In genomic region chr18:2547477-2548087, GRCh38 we compare ENCODE assay signal across 9 cellular contexts. TPM values are rescaled to one million over a fixed set of nuclear protein-coding genes. Genes with fewer than 3 reads are reported as not detected.
DNase-seq lines count a peak whose midpoint lies in the region; ATAC-seq and TF ChIP-seq lines count a peak whose summit lies in the region.
"Had no signal": no experiment of that assay in that cellular context is flagged by ENCODE, and none has a peak within 500 bp of the region (broad histone marks: within the 10 kb centered on the region; RNA-seq: fewer than 3 reads in every experiment).

No MANE protein-coding gene starts in this region.

- H3K4me3 Mint-ChIP-seq in activated CD8-positive, alpha-beta T cell treated with anti-CD3 and anti-CD28 coated beads for 36 hours, result no peak overlapping the region

- peak; percentile 68 for ATAC-seq in GM21390 (IDR thresholded peaks at IDR 0.05; ENCODE audit: unreplicated experiment)
- ATAC-seq in activated CD8-positive, alpha-beta T cell treated with anti-CD3 and anti-CD28 coated beads for 36 hours, result peak; percentile 47

- H3K36me3 Mint-ChIP-seq in activated CD8-positive, alpha-beta T cell treated with anti-CD3 and anti-CD28 coated beads for 36 hours (ENCODE audit: low read depth), result peaks cover 17% of the 10 kb centered on the region

- intact Hi-C loops in activated CD8-positive, alpha-beta T cell treated with anti-CD3 and anti-CD28 coated beads for 36 hours (cut with micrococcal nuclease), result loop anchor here (5.0 kb wide), 1 partner anchor 210 kb away; no protein-coding TSS in a partner anchor
- intact Hi-C loops in testis (cut with DNase I; ENCODE audit: low total_unique reads), result no loop called here

- no peaks in the 10 kb centered on the region for H3K9me3 Mint-ChIP-seq in activated CD8-positive, alpha-beta T cell treated with anti-CD3 and anti-CD28 coated beads for 36 hours

- no peak overlapping the region for H3K27ac Mint-ChIP-seq in activated CD8-positive, alpha-beta T cell treated with anti-CD3 and anti-CD28 coated beads for 36 hours

- no peaks in the 10 kb centered on the region for H3K27me3 ChIP-seq in right atrium auricular region
- no peaks in the 10 kb centered on the region for H3K27me3 ChIP-seq in testis
- H3K27me3 ChIP-seq in suprapubic skin, result no peaks in the 10 kb centered on the region
- H3K27me3 ChIP-seq: SJCRH30 had no signal

- CTCF ChIA-PET in activated CD8-positive, alpha-beta T cell treated with anti-CD3 and anti-CD28 coated beads for 36 hours (lab: Charles Lee), result interaction anchor here (0.6 to 2.4 kb wide), 27 partner anchors 8 to 1586 kb away, joined by 3 to 14 read pairs (median 4); partner anchors contain the start of genes METTL4 and NDC80

- H3K9me3 ChIP-seq in right atrium auricular region (no peaks in the 10 kb centered on the region), testis (no peaks in the 10 kb centered on the region), suprapubic skin (no peaks in the 10 kb centered on the region)
- H3K9me3 ChIP-seq: SJCRH30 had no signal

- no peak for TF ChIP-seq EP300 in suprapubic skin (IDR thresholded peaks at IDR 0.05)

- WGBS in testis, 2 donors, result 55 to 60% methylated on average over 4 of the region's 4 CpGs
- WGBS in suprapubic skin, result 54% methylated on average over 4 of the region's 4 CpGs

- H3K4me1 Mint-ChIP-seq in activated CD8-positive, alpha-beta T cell treated with anti-CD3 and anti-CD28 coated beads for 36 hours (ENCODE audit: low read depth), result peaks cover 3% of the 10 kb centered on the region

- H3K4me3 ChIP-seq in right atrium auricular region (no peak overlapping the region), testis (no peak overlapping the region), suprapubic skin (no peak overlapping the region)
- H3K4me3 ChIP-seq: SJCRH30 had no signal

- DNase-seq in DMS114 treated with DMSO at 0.1 percent for 48 hours (lab: John Stamatoyannopoulos, UW; ENCODE audit: unreplicated experiment), result peak; percentile 26
- DNase-seq in NAMALWA (ENCODE audit: low spot score), result peak; percentile 76
- DNase-seq in activated CD8-positive, alpha-beta T cell treated with anti-CD3 and anti-CD28 coated beads for 36 hours, result no peak
- DNase-seq in right atrium auricular region (ENCODE audit: low spot score), result no peak
- no peak for DNase-seq in testis
- DNase-seq in suprapubic skin (ENCODE audit: low spot score in 2 of 2), result no peak
- DNase-seq in NCI-H2081 treated with DMSO at 0.1 percent for 48 hours (lab: John Stamatoyannopoulos, UW), result no peak

- H3K27ac ChIP-seq in right atrium auricular region (no peak overlapping the region), testis (no peak overlapping the region), suprapubic skin (no peak overlapping the region)
- H3K27ac ChIP-seq: SJCRH30 had no signal

- H3K4me1 ChIP-seq in right atrium auricular region (no peaks in the 10 kb centered on the region), testis (no peaks in the 10 kb centered on the region), suprapubic skin (no peaks in the 10 kb centered on the region)
- H3K4me1 ChIP-seq: SJCRH30 had no signal

- no peaks in the 10 kb centered on the region for H3K27me3 Mint-ChIP-seq in activated CD8-positive, alpha-beta T cell treated with anti-CD3 and anti-CD28 coated beads for 36 hours

- TF ChIP-seq POLR2A in testis (IDR thresholded peaks at IDR 0.05), result no peak
- no peak for TF ChIP-seq POLR2A in suprapubic skin (IDR thresholded peaks at IDR 0.05)

- TF ChIP-seq CTCF in activated CD8-positive, alpha-beta T cell treated with anti-CD3 and anti-CD28 coated beads for 36 hours (IDR thresholded peaks at IDR 0.05), result peak; percentile 81
- TF ChIP-seq CTCF in right atrium auricular region (IDR thresholded peaks at IDR 0.05) (peak; percentile 48 to 73), testis (IDR thresholded peaks at IDR 0.05) (peak; percentile 46 to 69 (median 52)), suprapubic skin (IDR thresholded peaks at IDR 0.05) (peak in 1 of 2 donors; percentile 34)

- POLR2A ChIA-PET in activated CD8-positive, alpha-beta T cell treated with anti-CD3 and anti-CD28 coated beads for 36 hours (lab: Charles Lee), result interaction anchor here (1.4 kb wide), 1 partner anchor 8 kb away, joined by 4 read pairs; no protein-coding TSS in a partner anchor

- H3K36me3 ChIP-seq in right atrium auricular region, result peaks cover 4% of the 10 kb centered on the region
- H3K36me3 ChIP-seq in testis (ENCODE audit: low read depth, missing control alignments), result no peaks in the 10 kb centered on the region
- peaks cover 17% of the 10 kb centered on the region for H3K36me3 ChIP-seq in suprapubic skin

RNA-seq across cellular contexts. Expression of gene METTL4, which starts 23.7 kb away (rescaled TPM):
- total RNA-seq in activated CD8-positive, alpha-beta T cell treated with anti-CD3 and anti-CD28 coated beads for 36 hours, result 10 to 100 TPM; 18.9 to 20.5 TPM
- total RNA-seq in right atrium auricular region (1 to 10 TPM; 4.2 to 6.1 TPM), testis (10 to 100 TPM; 11.3 to 12.6 TPM), suprapubic skin (10 to 100 TPM in 1 of 4 donors, 1 to 10 TPM in 3; 3.3 to 10.5 (median 4.9) TPM)
- polyA plus RNA-seq in testis (ENCODE audit: insufficient read depth, low read depth, low replicate concordance), result 12.4 TPM

RNA-seq across cellular contexts. Expression of gene NDC80, which starts 23.8 kb away (rescaled TPM):
- total RNA-seq in activated CD8-positive, alpha-beta T cell treated with anti-CD3 and anti-CD28 coated beads for 36 hours, result 10 to 100 TPM; 81.3 to 82.2 TPM
- total RNA-seq in right atrium auricular region (under 1 TPM in 1 of 2 donors, not detected in 1; 0.74 TPM), testis (10 to 100 TPM in 1 of 2 donors, 1 to 10 TPM in 1; 8.4 to 15.4 TPM), suprapubic skin (1 to 10 TPM; 1.1 to 2.7 (median 2.5) TPM)
- 12.9 TPM for polyA plus RNA-seq in testis (ENCODE audit: insufficient read depth, low read depth, low replicate concordance)

Comparison
In these comparisons a context has a peak if more than half of its experiments do, and no peak if none do; other contexts are left out.
1. DNase-seq: peak in DMS114 treated with DMSO at 0.1 percent for 48 hours (single experiment) and NAMALWA (single experiment); none in activated CD8-positive, alpha-beta T cell treated with anti-CD3 and anti-CD28 coated beads for 36 hours (single experiment), right atrium auricular region (single experiment), testis (single experiment), suprapubic skin (0 of 2) and NCI-H2081 treated with DMSO at 0.1 percent for 48 hours (single experiment).
2. RNA of gene NDC80, which starts 23.8 kb away (total RNA-seq): 81.3 to 82.2 TPM in activated CD8-positive, alpha-beta T cell treated with anti-CD3 and anti-CD28 coated beads for 36 hours; 8.4 to 15.4 TPM in testis, 1.1 to 2.7 TPM in suprapubic skin and 0.74 TPM in right atrium auricular region; every median in the first group is over 4 times any median in the second.